Comparison of ENCODE assay signal across 13 cellular contexts in the genomic region with DNA sequence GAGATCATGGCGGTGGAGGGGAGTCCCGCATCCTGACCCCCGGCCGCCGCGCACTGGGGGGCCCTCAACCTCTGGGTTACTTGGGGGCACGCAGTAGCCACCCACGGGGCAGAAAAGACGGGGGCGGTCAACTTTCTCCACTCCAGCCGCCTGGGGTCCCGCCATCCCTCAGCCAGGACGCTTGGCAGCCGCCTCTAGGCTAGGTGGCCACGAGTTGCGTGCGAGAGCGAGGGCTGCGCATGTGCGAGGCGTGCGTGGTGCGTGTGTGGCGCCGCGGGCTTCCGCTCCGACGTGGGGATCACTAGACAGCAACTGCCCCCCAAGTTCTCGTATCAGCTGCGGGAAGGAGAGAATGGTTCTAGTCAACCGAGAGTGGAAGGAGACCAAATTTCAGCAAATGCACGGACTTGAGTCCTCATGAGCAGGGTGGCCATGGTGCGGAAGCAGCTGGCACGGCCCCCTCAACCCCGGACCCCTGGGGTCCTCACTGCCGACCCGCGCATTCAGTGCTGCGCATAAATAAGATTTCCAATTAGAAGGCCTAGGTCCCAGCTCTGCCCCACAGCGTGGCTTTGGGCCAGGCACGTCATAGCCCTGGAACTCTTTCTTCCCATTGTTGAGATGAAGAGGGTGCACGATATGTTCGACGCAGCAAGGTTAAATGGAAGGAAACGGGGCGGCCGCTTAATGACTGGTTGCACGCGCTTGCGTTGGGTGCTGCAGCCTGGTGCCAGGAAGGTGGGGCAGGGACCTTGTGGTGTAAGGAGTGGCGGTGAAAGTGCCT. TPM values are rescaled to one million over a fixed set of nuclear protein-coding genes. Genes with fewer than 3 reads are reported as not detected.
"Had no signal": no experiment of that assay in that cellular context is flagged by ENCODE, and none has a peak within 500 bp of the region (broad histone marks: within the 10 kb centered on the region; RNA-seq: fewer than 3 reads in every experiment).

No MANE protein-coding gene starts in this region.

- H3K36me3 ChIP-seq: brain microvascular endothelial cell, SJCRH30, stomach, tibial artery had no signal

- H3K27ac Mint-ChIP-seq: activated CD4-positive, alpha-beta memory T cell treated with anti-CD3 and anti-CD28 coated beads for 36 hours; activated naive CD8-positive, alpha-beta T cell; memory B cell; natural killer cell treated with Interleukin-12 subunit alpha and Interleukin-12 subunit beta and Interleukin-15 and Interleukin-18, amount 100 ng/mL, for 72 hours had no signal

- H3K9me3 Mint-ChIP-seq: activated CD4-positive, alpha-beta memory T cell treated with anti-CD3 and anti-CD28 coated beads for 36 hours; natural killer cell treated with Interleukin-12 subunit alpha and Interleukin-12 subunit beta and Interleukin-15 and Interleukin-18, amount 100 ng/mL, for 72 hours had no signal

- H3K4me1 Mint-ChIP-seq: memory B cell had no signal

- DNase-seq: activated CD4-positive, alpha-beta memory T cell treated with anti-CD3 and anti-CD28 coated beads for 36 hours; activated gamma-delta T cell; activated T-cell treated with anti-CD3 and anti-CD28 coated beads, Interleukin-2, amount 50 U/mL, for 48 hours; amygdala; brain microvascular endothelial cell; occipital lobe; SJCRH30; stomach had no signal

- H3K4me3 Mint-ChIP-seq: activated CD4-positive, alpha-beta memory T cell treated with anti-CD3 and anti-CD28 coated beads for 36 hours; activated naive CD8-positive, alpha-beta T cell; memory B cell; natural killer cell treated with Interleukin-12 subunit alpha and Interleukin-12 subunit beta and Interleukin-15 and Interleukin-18, amount 100 ng/mL, for 72 hours had no signal

- H3K4me3 ChIP-seq: SJCRH30, skin epidermis, stomach, tibial artery had no signal

- H3K27ac ChIP-seq: brain microvascular endothelial cell, SJCRH30, tibial artery had no signal

- H3K4me1 ChIP-seq: SJCRH30, stomach, tibial artery had no signal

- H3K27me3 ChIP-seq: brain microvascular endothelial cell, SJCRH30 had no signal

- H3K36me3 Mint-ChIP-seq: activated CD4-positive, alpha-beta memory T cell treated with anti-CD3 and anti-CD28 coated beads for 36 hours; activated naive CD8-positive, alpha-beta T cell; memory B cell; natural killer cell treated with Interleukin-12 subunit alpha and Interleukin-12 subunit beta and Interleukin-15 and Interleukin-18, amount 100 ng/mL, for 72 hours had no signal

- ATAC-seq: natural killer cell treated with Interleukin-12 subunit alpha and Interleukin-12 subunit beta and Interleukin-15 and Interleukin-18, amount 100 ng/mL, for 72 hours had no signal

- H3K9me3 ChIP-seq: tibial artery had no signal

- H3K27me3 Mint-ChIP-seq: activated CD4-positive, alpha-beta memory T cell treated with anti-CD3 and anti-CD28 coated beads for 36 hours; activated naive CD8-positive, alpha-beta T cell; natural killer cell treated with Interleukin-12 subunit alpha and Interleukin-12 subunit beta and Interleukin-15 and Interleukin-18, amount 100 ng/mL, for 72 hours had no signal

RNA-seq across cellular contexts. Expression of a gene that starts 42.6 kb away (rescaled TPM):
- total RNA-seq: natural killer cell treated with Interleukin-12 subunit alpha and Interleukin-12 subunit beta and Interleukin-15 and Interleukin-18, amount 100 ng/mL, for 72 hours had no signal
